In genomic region chr2:84959045-84959493, GRCh38 we compare ENCODE assay signal across 8 cellular contexts. TPM values are rescaled to one million over a fixed set of nuclear protein-coding genes. Genes with fewer than 3 reads are reported as not detected.
DNase-seq lines count a peak whose midpoint lies in the region; TF ChIP-seq lines count a peak whose summit lies in the region.

No MANE protein-coding gene starts in this region.

- DNase-seq in NOMO-1 treated with DMSO at 0.1 percent for 48 hours (lab: John Stamatoyannopoulos, UW; ENCODE audit: unreplicated experiment) (peak; percentile 41), NOMO-1 treated with dmso at 0.1 percent for 144 hours (lab: John Stamatoyannopoulos, UW; ENCODE audit: unreplicated experiment) (no peak), SW480 (ENCODE audit: low spot score) (peak; percentile 80), fibroblast of peridontal ligament (ENCODE audit: extremely low read depth) (peak; percentile 75), smooth muscle cell (lab: John Stamatoyannopoulos, UW; ENCODE audit: unreplicated experiment) (no peak), COR-L47 (lab: John Stamatoyannopoulos, UW) (no peak), NCI-H446 (lab: John Stamatoyannopoulos, UW) (no peak), GM19240 (ENCODE audit: insufficient read length, low spot score) (no peak)

- 37% methylated on average over 12 of the region's 12 CpGs for WGBS in smooth muscle cell (ENCODE audit: low lambda C conversion rate)

- H3K9ac ChIP-seq in smooth muscle cell (ENCODE audit: low read depth) = no peak overlapping the region

- no peaks in the 10 kb centered on the region for H3K36me3 ChIP-seq in smooth muscle cell (ENCODE audit: low read depth)

- no peak overlapping the region for H3K4me3 ChIP-seq in smooth muscle cell

- no peaks in the 10 kb centered on the region for H3K27me3 ChIP-seq in smooth muscle cell (ENCODE audit: low read depth)

- TF ChIP-seq CTCF in smooth muscle cell (IDR thresholded peaks at IDR 0.05; ENCODE audit: borderline replicate concordance, insufficient read depth, poor library complexity, severe bottlenecking) = no peak

- no peaks in the 10 kb centered on the region for H3K79me2 ChIP-seq in smooth muscle cell (ENCODE audit: low read depth)

- peaks cover 28% of the 10 kb centered on the region for H3K4me1 ChIP-seq in smooth muscle cell (ENCODE audit: low read depth)

- no peak overlapping the region for H2AFZ ChIP-seq in smooth muscle cell (ENCODE audit: low read depth)

- H3K9me3 ChIP-seq in smooth muscle cell (replicated peaks; ENCODE audit: low read depth) = no peaks in the 10 kb centered on the region

- peaks cover 2% of the 10 kb centered on the region for H4K20me1 ChIP-seq in smooth muscle cell (ENCODE audit: low read depth)

- H3K4me2 ChIP-seq in smooth muscle cell = peak overlapping the region; percentile 22

- peak overlapping the region; percentile 85 for H3K27ac ChIP-seq in smooth muscle cell (ENCODE audit: low read depth)

- H3F3A ChIP-seq in smooth muscle cell (ENCODE audit: low read depth) = no peaks in the 10 kb centered on the region

RNA-seq across cellular contexts. Expression of gene KCMF1, which starts 11.9 kb away (rescaled TPM):
- total RNA-seq in smooth muscle cell = 65.0 and 102 TPM in 2 replicates
- polyA plus RNA-seq in smooth muscle cell = 55.0 and 56.5 TPM in 2 replicates

RNA-seq across cellular contexts. Expression of gene TMSB10, which starts 53.6 kb away (rescaled TPM):
- total RNA-seq in smooth muscle cell = 7,008 and 8,051 TPM in 2 replicates
- 5,467 and 5,517 TPM in 2 replicates for polyA plus RNA-seq in smooth muscle cell

Comparison
In these comparisons a context has a peak if more than half of its experiments do, and no peak if none do; other contexts are left out.
1. DNase-seq: peak in NOMO-1 treated with DMSO at 0.1 percent for 48 hours (single experiment), SW480 (single experiment) and fibroblast of peridontal ligament (single experiment); none in NOMO-1 treated with dmso at 0.1 percent for 144 hours (single experiment), smooth muscle cell (single experiment), COR-L47 (single experiment), NCI-H446 (0 of 2) and GM19240 (single experiment).